ENCODE assay signal across 1 cellular context in the genomic region with DNA sequence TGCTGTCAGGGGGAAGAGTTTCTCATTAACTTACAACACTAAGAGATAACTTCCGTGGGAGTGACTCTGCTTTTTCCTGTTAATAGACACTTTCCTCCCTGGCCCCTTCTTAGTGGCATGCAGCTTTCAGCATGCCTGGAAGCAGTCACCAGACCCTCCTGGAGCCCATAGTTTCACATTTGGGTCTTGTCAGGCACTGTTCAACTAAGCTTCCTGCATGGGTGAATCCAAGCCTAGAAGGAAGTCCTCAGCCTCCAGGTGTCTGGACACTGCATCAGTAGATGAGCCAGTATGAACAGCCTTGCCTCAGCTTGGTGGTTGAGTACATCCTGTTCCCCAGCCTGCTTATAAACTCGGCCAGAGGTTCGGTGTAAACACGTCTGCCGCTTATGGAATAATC.
TF ChIP-seq lines count a peak whose summit lies in the region.

No MANE protein-coding gene starts in this region.

TF ChIP-seq in HepG2, 621 proteins besides CTCF, POLR2A, EP300 and RAD21:
- TF ChIP-seq, protein P1, sequence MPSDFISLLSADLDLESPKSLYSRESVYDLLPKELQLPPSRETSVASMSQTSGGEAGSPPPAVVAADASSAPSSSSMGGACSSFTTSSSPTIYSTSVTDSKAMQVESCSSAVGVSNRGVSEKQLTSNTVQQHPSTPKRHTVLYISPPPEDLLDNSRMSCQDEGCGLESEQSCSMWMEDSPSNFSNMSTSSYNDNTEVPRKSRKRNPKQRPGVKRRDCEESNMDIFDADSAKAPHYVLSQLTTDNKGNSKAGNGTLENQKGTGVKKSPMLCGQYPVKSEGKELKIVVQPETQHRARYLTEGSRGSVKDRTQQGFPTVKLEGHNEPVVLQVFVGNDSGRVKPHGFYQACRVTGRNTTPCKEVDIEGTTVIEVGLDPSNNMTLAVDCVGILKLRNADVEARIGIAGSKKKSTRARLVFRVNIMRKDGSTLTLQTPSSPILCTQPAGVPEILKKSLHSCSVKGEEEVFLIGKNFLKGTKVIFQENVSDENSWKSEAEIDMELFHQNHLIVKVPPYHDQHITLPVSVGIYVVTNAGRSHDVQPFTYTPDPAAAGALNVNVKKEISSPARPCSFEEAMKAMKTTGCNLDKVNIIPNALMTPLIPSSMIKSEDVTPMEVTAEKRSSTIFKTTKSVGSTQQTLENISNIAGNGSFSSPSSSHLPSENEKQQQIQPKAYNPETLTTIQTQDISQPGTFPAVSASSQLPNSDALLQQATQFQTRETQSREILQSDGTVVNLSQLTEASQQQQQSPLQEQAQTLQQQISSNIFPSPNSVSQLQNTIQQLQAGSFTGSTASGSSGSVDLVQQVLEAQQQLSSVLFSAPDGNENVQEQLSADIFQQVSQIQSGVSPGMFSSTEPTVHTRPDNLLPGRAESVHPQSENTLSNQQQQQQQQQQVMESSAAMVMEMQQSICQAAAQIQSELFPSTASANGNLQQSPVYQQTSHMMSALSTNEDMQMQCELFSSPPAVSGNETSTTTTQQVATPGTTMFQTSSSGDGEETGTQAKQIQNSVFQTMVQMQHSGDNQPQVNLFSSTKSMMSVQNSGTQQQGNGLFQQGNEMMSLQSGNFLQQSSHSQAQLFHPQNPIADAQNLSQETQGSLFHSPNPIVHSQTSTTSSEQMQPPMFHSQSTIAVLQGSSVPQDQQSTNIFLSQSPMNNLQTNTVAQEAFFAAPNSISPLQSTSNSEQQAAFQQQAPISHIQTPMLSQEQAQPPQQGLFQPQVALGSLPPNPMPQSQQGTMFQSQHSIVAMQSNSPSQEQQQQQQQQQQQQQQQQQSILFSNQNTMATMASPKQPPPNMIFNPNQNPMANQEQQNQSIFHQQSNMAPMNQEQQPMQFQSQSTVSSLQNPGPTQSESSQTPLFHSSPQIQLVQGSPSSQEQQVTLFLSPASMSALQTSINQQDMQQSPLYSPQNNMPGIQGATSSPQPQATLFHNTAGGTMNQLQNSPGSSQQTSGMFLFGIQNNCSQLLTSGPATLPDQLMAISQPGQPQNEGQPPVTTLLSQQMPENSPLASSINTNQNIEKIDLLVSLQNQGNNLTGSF (CRISPR knock-in tag; IDR thresholded peaks at IDR 0.05) = no peak
- TF ChIP-seq ZBTB42 (CRISPR knock-in tag; IDR thresholded peaks at IDR 0.05) (no peak), ZNF564 (CRISPR knock-in tag; IDR thresholded peaks at IDR 0.05) (no peak), ZNF430 (CRISPR knock-in tag; IDR thresholded peaks at IDR 0.05) (no peak)
